ENCODE assay signal across 14 cellular contexts in genomic region chr2:75276093-75277055, GRCh38.
DNase-seq lines count a peak whose midpoint lies in the region; ATAC-seq and TF ChIP-seq lines count a peak whose summit lies in the region.
"Had no signal": no experiment of that assay in that cellular context is flagged by ENCODE, and none has a peak within 500 bp of the region (broad histone marks: within the 10 kb centered on the region; RNA-seq: fewer than 3 reads in every experiment).

No MANE protein-coding gene starts in this region.

- ATAC-seq in HG02938 (IDR thresholded peaks at IDR 0.05; ENCODE audit: unreplicated experiment), result no peak

- peak; percentile 18 for DNase-seq in AG09309 (ENCODE audit: low read depth)
- peak; percentile 59 for DNase-seq in LHCN-M2 (ENCODE audit: low read depth)
- DNase-seq in astrocyte of the spinal cord (ENCODE audit: low read depth, low spot score), result peak; percentile 66
- peak; percentile 25 for DNase-seq in iPS-NIHi11 (ENCODE audit: low spot score)
- no peak for DNase-seq in NCI-H1930 (lab: John Stamatoyannopoulos, UW)
- DNase-seq in DMS79 (lab: John Stamatoyannopoulos, UW), result no peak
- no peak for DNase-seq in NCI-H69 (lab: John Stamatoyannopoulos, UW)
- DNase-seq: aorta, NCI-H526 treated with DMSO at 0.1 percent for 48 hours, substantia nigra, T-helper 2 cell had no signal

- TF ChIP-seq CTCF in AG09309 (IDR thresholded peaks at IDR 0.05; ENCODE audit: control insufficient read depth, insufficient read depth, low read depth, low read length, missing control alignments) (no peak), astrocyte of the spinal cord (IDR thresholded peaks at IDR 0.05; ENCODE audit: low read depth, low read length) (no peak)

- in situ Hi-C loops in astrocyte of the spinal cord (cut with HindIII; ENCODE audit: low sequenced_read_pairs), result no loop called here

- no peak overlapping the region for H3K4me3 ChIP-seq in AG09309 (ENCODE audit: control insufficient read depth, low read depth, low read length)
- peak overlapping the region; percentile 8 for H3K4me3 ChIP-seq in astrocyte of the spinal cord (ENCODE audit: low read depth, low read length)
- H3K4me3 ChIP-seq: HAP-1, prostate gland had no signal

Comparison
In these comparisons a context has a peak if more than half of its experiments do, and no peak if none do; other contexts are left out.
1. DNase-seq: peak in AG09309 (single experiment), LHCN-M2 (single experiment), astrocyte of the spinal cord (single experiment) and iPS-NIHi11 (single experiment); none in NCI-H1930 (0 of 2), DMS79 (single experiment) and NCI-H69 (single experiment).